16 cellular contexts compared by ENCODE assay signal in genomic region chr1:150798509-150798908, GRCh38. TPM values are rescaled to one million over a fixed set of nuclear protein-coding genes. Genes with fewer than 3 reads are reported as not detected.
DNase-seq lines count a peak whose midpoint lies in the region; TF ChIP-seq lines count a peak whose summit lies in the region.
"Had no signal": no experiment of that assay in that cellular context is flagged by ENCODE, and none has a peak within 500 bp of the region (broad histone marks: within the 10 kb centered on the region; RNA-seq: fewer than 3 reads in every experiment).

No MANE protein-coding gene starts in this region.

- peaks cover 21% of the 10 kb centered on the region in 2 experiments for H3K4me1 ChIP-seq in neutrophil (ENCODE audit: control insufficient read depth in 1 of 2, insufficient read depth in 1 of 2, low read depth in 1 of 2, low read length in 1 of 2)
- H3K4me1 ChIP-seq in BE2C = no peaks in the 10 kb centered on the region

- CTCF ChIA-PET in GM10248 (lab: Yijun Ruan, JAX) = no interaction called here

- H3K27ac ChIP-seq in neutrophil = peak overlapping the region; percentile 39
- H3K27ac ChIP-seq: C4-2B, left lung had no signal

- TF ChIP-seq CTCF in neutrophil (IDR thresholded peaks at IDR 0.05) = no peak
- no peak for TF ChIP-seq CTCF in BE2C (IDR thresholded peaks at IDR 0.05; ENCODE audit: low read depth, low read length)
- TF ChIP-seq CTCF in GM10248 (IDR thresholded peaks at IDR 0.05; ENCODE audit: control extremely low read depth, extremely low read depth, low read depth, missing control alignments) = no peak

- peak; percentile 63 for DNase-seq in NCI-H128 (lab: John Stamatoyannopoulos, UW; ENCODE audit: unreplicated experiment)
- DNase-seq in NCI-H2227 (lab: John Stamatoyannopoulos, UW; ENCODE audit: unreplicated experiment) = peak; percentile 88
- DNase-seq in astrocyte of the hippocampus (ENCODE audit: low read depth, low spot score) = peak; percentile 66
- no peak for DNase-seq in BE2C
- no peak for DNase-seq in NK-92 (lab: John Stamatoyannopoulos, UW; ENCODE audit: unreplicated experiment)
- DNase-seq in SIG-M5 treated with dmso at 0.1 percent for 504 hours (lab: John Stamatoyannopoulos, UW; ENCODE audit: unreplicated experiment) = no peak
- no peak for DNase-seq in GM10248 (ENCODE audit: extremely low spot score)
- DNase-seq: activated naive CD8-positive, alpha-beta T cell treated with anti-CD3 and anti-CD28 coated beads, Interleukin-2, amount 10 ng/mL, durations not matched to agents 7 days and 5 days; hypothalamus; left lung; naive thymus-derived CD4-positive, alpha-beta T cell; NCI-H1694; RPMI8226; stimulated activated naive CD4-positive, alpha-beta T cell had no signal

- H3K4me3 ChIP-seq in neutrophil (ENCODE audit: low read depth in 1 of 2, low read length in 1 of 2) (no peak overlapping the region), BE2C (ENCODE audit: low read depth, low read length) (no peak overlapping the region)
- H3K4me3 ChIP-seq: left lung had no signal

- peaks cover 5% of the 10 kb centered on the region for H3K36me3 ChIP-seq in neutrophil
- H3K36me3 ChIP-seq in BE2C = no peaks in the 10 kb centered on the region

- H3K27me3 ChIP-seq in neutrophil (no peaks in the 10 kb centered on the region), BE2C (no peaks in the 10 kb centered on the region)
- H3K27me3 ChIP-seq: left lung had no signal

- POLR2A ChIA-PET in GM10248 (lab: Yijun Ruan, JAX) = no interaction called here

- H3K9me3 ChIP-seq in neutrophil = no peaks in the 10 kb centered on the region
- no peaks in the 10 kb centered on the region for H3K9me3 ChIP-seq in BE2C
- H3K9me3 ChIP-seq: left lung had no signal

RNA-seq across cellular contexts. Expression of gene CTSK, which starts 9.6 kb away (rescaled TPM):
- 5.8 TPM for polyA plus RNA-seq in BE2C (2012; ENCODE audit: insufficient read depth, insufficient read length, low read depth)

RNA-seq across cellular contexts. Expression of gene CTSS, which starts 32.9 kb away (rescaled TPM):
- polyA plus RNA-seq in BE2C (2012; ENCODE audit: insufficient read depth, insufficient read length, low read depth) = 1.5 TPM

Comparison
In these comparisons a context has a peak if more than half of its experiments do, and no peak if none do; other contexts are left out.
1. DNase-seq: peak in NCI-H128 (single experiment), NCI-H2227 (single experiment) and astrocyte of the hippocampus (single experiment); none in BE2C (single experiment), NK-92 (single experiment), SIG-M5 treated with dmso at 0.1 percent for 504 hours (single experiment) and GM10248 (single experiment).